Comparison of ENCODE assay signal across 1 cellular context in genomic region chr3:58059349-58060321, GRCh38.
TF ChIP-seq lines count a peak whose summit lies in the region.

No MANE protein-coding gene starts in this region.

TF ChIP-seq in A549, 52 proteins besides CTCF, POLR2A, EP300 and RAD21 (continued from another document):
- TF ChIP-seq CBX8 (IDR thresholded peaks at IDR 0.05) (no peak), ZC3H11A (IDR thresholded peaks at IDR 0.05) (no peak), MAX (IDR thresholded peaks at IDR 0.05) (peak; percentile 34; the same call in 1 of the 2 replicates), HDAC2 (IDR thresholded peaks at IDR 0.05) (no peak), NR3C1 (IDR thresholded peaks at IDR 0.05) (no peak), HOXB13 (CRISPR knock-in tag; IDR thresholded peaks at IDR 0.05; ENCODE audit: low read depth) (no peak), FOSL2 (IDR thresholded peaks at IDR 0.05) (no peak), FOSL2 (CRISPR knock-in tag; IDR thresholded peaks at IDR 0.05) (peak; percentile 34; the same call in 1 of the 2 replicates), BCL3 (IDR thresholded peaks at IDR 0.05) (no peak), KDM1A (IDR thresholded peaks at IDR 0.05; ENCODE audit: low read depth) (no peak), ELK1 (IDR thresholded peaks at IDR 0.05; ENCODE audit: low read depth, low read length) (0 out of 2 replicates have a peak, but pooled peaks have one; percentile 79), REST (IDR thresholded peaks at IDR 0.05) (no peak), RFX5 (IDR thresholded peaks at IDR 0.05) (no peak), ATOH8 (CRISPR knock-in tag; IDR thresholded peaks at IDR 0.05; ENCODE audit: low read depth) (no peak), KDM5A (IDR thresholded peaks at IDR 0.05) (no peak)
